Comparison of ENCODE assay signal across 8 cellular contexts in genomic region chr17:38557836-38558750, GRCh38. TPM values are rescaled to one million over a fixed set of nuclear protein-coding genes. Genes with fewer than 3 reads are reported as not detected.
DNase-seq lines count a peak whose midpoint lies in the region; ATAC-seq lines count a peak whose summit lies in the region.

No MANE protein-coding gene starts in this region.

- intact Hi-C loops in activated T-helper 1 cell treated with anti-CD3 and anti-CD28 coated beads, Interleukin-12 subunit alpha, Interleukin-12 subunit beta, Interleukin-2, Interleukin-4 antibody, amounts not matched to agents 30 ng/mL and 10 ng/mL and 1 ng/mL, durations not matched to agents 14 hours and 24 hours and 36 hours (cut with micrococcal nuclease) = loop anchor here (1.0 to 2.0 kb wide), 4 partner anchors 26 to 195 kb away; partner anchors contain the start of gene PSMB3

- peaks cover 27% of the 10 kb centered on the region for H3K4me1 Mint-ChIP-seq in activated T-helper 1 cell treated with anti-CD3 and anti-CD28 coated beads, Interleukin-12 subunit alpha, Interleukin-12 subunit beta, Interleukin-2, Interleukin-4 antibody, amounts not matched to agents 30 ng/mL and 10 ng/mL and 1 ng/mL, durations not matched to agents 14 hours and 24 hours and 36 hours (ENCODE audit: low read depth)

- peaks cover 48% of the 10 kb centered on the region for H3K27me3 Mint-ChIP-seq in activated T-helper 1 cell treated with anti-CD3 and anti-CD28 coated beads, Interleukin-12 subunit alpha, Interleukin-12 subunit beta, Interleukin-2, Interleukin-4 antibody, amounts not matched to agents 30 ng/mL and 10 ng/mL and 1 ng/mL, durations not matched to agents 14 hours and 24 hours and 36 hours (ENCODE audit: insufficient read depth)

- ATAC-seq in GM21526 (IDR thresholded peaks at IDR 0.05; ENCODE audit: low FRiP score, unreplicated experiment) = peak; percentile 55

- H3K9me3 Mint-ChIP-seq in activated T-helper 1 cell treated with anti-CD3 and anti-CD28 coated beads, Interleukin-12 subunit alpha, Interleukin-12 subunit beta, Interleukin-2, Interleukin-4 antibody, amounts not matched to agents 30 ng/mL and 10 ng/mL and 1 ng/mL, durations not matched to agents 14 hours and 24 hours and 36 hours = no peaks in the 10 kb centered on the region

- H3K36me3 Mint-ChIP-seq in activated T-helper 1 cell treated with anti-CD3 and anti-CD28 coated beads, Interleukin-12 subunit alpha, Interleukin-12 subunit beta, Interleukin-2, Interleukin-4 antibody, amounts not matched to agents 30 ng/mL and 10 ng/mL and 1 ng/mL, durations not matched to agents 14 hours and 24 hours and 36 hours (ENCODE audit: low read depth) = peaks cover 3% of the 10 kb centered on the region

- peak overlapping the region; percentile 95 for H3K4me3 Mint-ChIP-seq in activated T-helper 1 cell treated with anti-CD3 and anti-CD28 coated beads, Interleukin-12 subunit alpha, Interleukin-12 subunit beta, Interleukin-2, Interleukin-4 antibody, amounts not matched to agents 30 ng/mL and 10 ng/mL and 1 ng/mL, durations not matched to agents 14 hours and 24 hours and 36 hours

- peak overlapping the region; percentile 69 for H3K27ac Mint-ChIP-seq in activated T-helper 1 cell treated with anti-CD3 and anti-CD28 coated beads, Interleukin-12 subunit alpha, Interleukin-12 subunit beta, Interleukin-2, Interleukin-4 antibody, amounts not matched to agents 30 ng/mL and 10 ng/mL and 1 ng/mL, durations not matched to agents 14 hours and 24 hours and 36 hours

- peak; percentile 77 for DNase-seq in CMK (ENCODE audit: low read depth)
- peak; percentile 86 for DNase-seq in LHCN-M2 (ENCODE audit: low read depth)
- DNase-seq in RKO (ENCODE audit: low spot score) = peak; percentile 96
- peak; percentile 87 for DNase-seq in activated T-helper 1 cell treated with anti-CD3 and anti-CD28 coated beads, Interleukin-12 subunit alpha, Interleukin-12 subunit beta, Interleukin-2, Interleukin-4 antibody, amounts not matched to agents 30 ng/mL and 10 ng/mL and 1 ng/mL, durations not matched to agents 14 hours and 24 hours and 36 hours (ENCODE audit: low spot score)
- DNase-seq in fibroblast of gingiva (ENCODE audit: low read depth) = peak; percentile 91
- DNase-seq in myocyte (ENCODE audit: low read depth) = peak; percentile 90
- peak; percentile 75 to 77 for DNase-seq in stimulated activated CD8-positive, alpha-beta memory T cell treated with anti-CD3 and anti-CD28 coated beads, Interleukin-7, amount 100 ng/mL, for 1 hour (ENCODE audit: low read depth in 2 of 2)

RNA-seq across cellular contexts. Expression of gene SRCIN1, which starts 47.7 kb away (rescaled TPM):
- total RNA-seq in LHCN-M2 (2014; rRNA removed) = not detected in 2 replicates
- polyA plus RNA-seq in LHCN-M2 (2012) = 0.04 TPM
- total RNA-seq in activated T-helper 1 cell treated with anti-CD3 and anti-CD28 coated beads, Interleukin-12 subunit alpha, Interleukin-12 subunit beta, Interleukin-2, Interleukin-4 antibody, amounts not matched to agents 30 ng/mL and 10 ng/mL and 1 ng/mL, durations not matched to agents 14 hours and 24 hours and 36 hours = 0.22 and 0.44 TPM in 2 replicates
- 0.08 TPM in 1 of 2 replicates, not detected in the other for total RNA-seq in myocyte
- polyA plus RNA-seq in myocyte (2012) = 0.04 TPM

Comparison
In these comparisons a context has a peak if more than half of its experiments do, and no peak if none do; other contexts are left out.
1. Peak in every context shown above with its lines: DNase-seq and ATAC-seq.